ENCODE assay signal across 34 cellular contexts in genomic region chr6:50657513-50657912, GRCh38. TPM values are rescaled to one million over a fixed set of nuclear protein-coding genes. Genes with fewer than 3 reads are reported as not detected.
"Had no signal": no experiment of that assay in that cellular context is flagged by ENCODE, and none has a peak within 500 bp of the region (broad histone marks: within the 10 kb centered on the region; RNA-seq: fewer than 3 reads in every experiment).

No MANE protein-coding gene starts in this region.

- ATAC-seq: body of pancreas; heart left ventricle; left cardiac atrium; naive thymus-derived CD4-positive, alpha-beta T cell; stimulated activated naive CD8-positive, alpha-beta T cell treated with anti-CD3 and anti-CD28 coated beads, Interleukin-15, Interleukin-2, amounts not matched to agents 100 U/mL and 50 U/mL, for 24 hours had no signal

- H3K4me3 ChIP-seq: adrenal gland, body of pancreas, esophagus squamous epithelium, heart left ventricle, ovary, right lobe of liver, skin epidermis, testis, transverse colon had no signal

- DNase-seq: activated CD4-positive, alpha-beta memory T cell treated with anti-CD3 and anti-CD28 coated beads for 36 hours; activated CD4-positive, alpha-beta T cell treated with anti-CD3 and anti-CD28 coated beads, Interleukin-2, amount 10 ng/mL, durations not matched to agents 24 days and 14 days; activated CD4-positive, CD25-positive, alpha-beta regulatory T cell treated with anti-CD3 and anti-CD28 coated beads, Interleukin-2, amount 50 U/mL, for 72 hours; activated CD8-positive, alpha-beta memory T cell treated with anti-CD3 and anti-CD28 coated beads, Interleukin-2, amount 50 U/mL, for 4 hours; activated effector memory CD4-positive, alpha-beta T cell treated with anti-CD3 and anti-CD28 coated beads, Interleukin-2, amount 50 U/mL, for 16 hours; activated naive CD4-positive, alpha-beta T cell treated with anti-CD3 and anti-CD28 coated beads for 36 hours; activated naive CD8-positive, alpha-beta T cell treated with anti-CD3 and anti-CD28 coated beads for 36 hours; activated T-cell treated with anti-CD3 and anti-CD28 coated beads, Interleukin-2, amount 50 U/mL, for 1 hour; adrenal gland; aorta; body of pancreas; dermis blood vessel endothelial cell; effector CD4-positive, alpha-beta T cell; esophagus squamous epithelium; foreskin fibroblast; heart left ventricle; islet precursor cell; left cardiac atrium; midbrain; naive thymus-derived CD4-positive, alpha-beta T cell; ovary; right lobe of liver; stimulated activated CD4-positive, alpha-beta T cell treated with anti-CD3 and anti-CD28 coated beads, Interleukin-12 subunit alpha, Interleukin-12 subunit beta, amount 100 ng/mL, for 4 hours; stimulated activated CD4-positive, alpha-beta T cell treated with anti-CD3 and anti-CD28 coated beads, Interleukin-4, amount 100 ng/mL, for 1 hour; stimulated activated naive CD8-positive, alpha-beta T cell treated with anti-CD3 and anti-CD28 coated beads, Interleukin-15, Interleukin-2, amounts not matched to agents 100 U/mL and 50 U/mL, for 24 hours; testis; transverse colon had no signal

RNA-seq across cellular contexts. Expression of gene TFAP2D, which starts 55.8 kb away (rescaled TPM):
- total RNA-seq: activated CD4-positive, alpha-beta memory T cell treated with anti-CD3 and anti-CD28 coated beads for 36 hours; activated CD4-positive, alpha-beta T cell treated with anti-CD3 and anti-CD28 coated beads, Interleukin-2, amount 10 ng/mL, durations not matched to agents 24 days and 14 days; activated CD8-positive, alpha-beta memory T cell treated with anti-CD3 and anti-CD28 coated beads for 36 hours; activated naive CD4-positive, alpha-beta T cell treated with anti-CD3 and anti-CD28 coated beads for 36 hours; activated naive CD8-positive, alpha-beta T cell treated with anti-CD3 and anti-CD28 coated beads for 36 hours; activated T-helper 1 cell treated with anti-CD3 and anti-CD28 coated beads, Interleukin-12 subunit alpha, Interleukin-12 subunit beta, Interleukin-2, Interleukin-4 antibody, amounts not matched to agents 30 ng/mL and 10 ng/mL and 1 ng/mL, durations not matched to agents 14 hours and 24 hours and 36 hours; adrenal gland; aorta; body of pancreas; dermis blood vessel endothelial cell; esophagus squamous epithelium; heart left ventricle; left cardiac atrium; liver; naive thymus-derived CD4-positive, alpha-beta T cell; ovary; progenitor cell of endocrine pancreas; renal cortical epithelial cell; right lobe of liver; testis; transverse colon; urinary bladder had no signal
